8 cellular contexts compared by ENCODE assay signal in the genomic region with DNA sequence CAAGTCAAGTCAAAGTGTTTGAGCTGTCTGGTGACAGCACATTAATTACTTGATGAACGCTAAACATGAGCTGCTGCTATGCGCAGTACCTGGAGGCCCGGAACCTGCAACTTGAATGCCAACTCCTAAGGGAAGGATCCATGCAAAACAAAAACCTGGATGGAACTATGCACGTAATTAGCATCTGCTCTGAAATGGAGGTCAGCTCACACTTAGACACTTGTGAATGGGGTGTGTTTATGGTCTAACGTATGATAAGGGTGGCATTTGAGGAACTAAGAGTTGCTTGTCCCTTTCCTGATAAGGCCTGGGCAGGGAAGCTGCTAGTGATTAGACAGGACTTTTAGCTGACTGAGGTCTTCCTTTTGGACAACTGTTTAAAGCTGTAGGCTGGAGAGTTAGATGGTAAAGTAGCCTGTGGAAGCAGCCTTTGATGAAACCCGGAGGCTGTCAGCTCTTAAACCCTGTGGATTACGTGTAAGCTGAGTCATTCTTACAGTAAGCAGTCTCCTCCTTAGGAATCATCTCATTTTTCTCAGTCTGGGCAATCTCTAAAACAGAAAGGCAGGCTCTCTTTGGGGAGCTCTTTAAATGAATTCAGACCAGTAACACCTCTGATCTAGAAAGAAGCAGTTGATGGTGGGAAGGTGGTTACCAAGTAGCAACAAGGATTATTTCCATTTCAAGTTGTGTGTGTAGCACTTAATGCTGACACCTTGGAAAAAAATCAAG. TPM values are rescaled to one million over a fixed set of nuclear protein-coding genes. Genes with fewer than 3 reads are reported as not detected.
A peak's percentile ranks its signal among the peaks of the same experiment; 100 is the strongest.
DNase-seq lines count a peak whose midpoint lies in the region; ATAC-seq, FAIRE-seq and TF ChIP-seq lines count a peak whose summit lies in the region.
"Had no signal": no experiment of that assay in that cellular context is flagged by ENCODE, and none has a peak within 500 bp of the region (broad histone marks: within the 10 kb centered on the region; RNA-seq: fewer than 3 reads in every experiment).

No MANE protein-coding gene starts in this region.

- no peak overlapping the region; the same call in 1 of the 2 replicates for H3K4me3 Mint-ChIP-seq in HFFc6

- no peak for FAIRE-seq in small intestine (lab: Jason Lieb, UNC)

- TF ChIP-seq CTCF in HFFc6 (IDR thresholded peaks at IDR 0.05): no peak
- no peak for TF ChIP-seq CTCF in foreskin fibroblast (IDR thresholded peaks at IDR 0.05; ENCODE audit: low read depth, low read length)

- 11 to 35% (median 27%) methylated on average over 7 of the region's 7 CpGs for WGBS in small intestine, 3 donors

- no peaks in the 10 kb centered on the region for H3K9me3 ChIP-seq in small intestine (ENCODE audit: control insufficient read depth, low read depth)

- ATAC-seq in SK-N-SH treated with all-trans-retinoic acid at 6 μM for 48 hours (peak; percentile 96), GM19455 (IDR thresholded peaks at IDR 0.05; ENCODE audit: unreplicated experiment) (no peak), HG03571 (IDR thresholded peaks at IDR 0.05; ENCODE audit: unreplicated experiment) (no peak), HG03521 (IDR thresholded peaks at IDR 0.05; ENCODE audit: unreplicated experiment) (no peak)

- H3K4me3 ChIP-seq in foreskin fibroblast (ENCODE audit: low read depth in 1 of 2, low read length in 2 of 2) (no peak overlapping the region), small intestine (ENCODE audit: low read depth in 1 of 2, low read length in 2 of 2) (no peak overlapping the region)

- H3K36me3 Mint-ChIP-seq in HFFc6 (ENCODE audit: low read depth): no peaks in the 10 kb centered on the region

- H3K4me1 Mint-ChIP-seq in HFFc6 (ENCODE audit: low read depth): peaks cover 40% of the 10 kb centered on the region

- DNase-seq in HFFc6 (peak; percentile 83), foreskin fibroblast (peak; percentile 48 to 84), small intestine (peak; percentile 92)
- DNase-seq: SW 1271 had no signal

- H3K9me3 Mint-ChIP-seq in HFFc6: no peaks in the 10 kb centered on the region

- H3K27me3 Mint-ChIP-seq in HFFc6 (ENCODE audit: insufficient read depth): peaks cover 5% of the 10 kb centered on the region

- H3K4me1 ChIP-seq in small intestine (ENCODE audit: control insufficient read depth in 2 of 2, insufficient read depth in 1 of 2, low read depth in 1 of 2, low read length in 1 of 2): peaks cover 7 to 8% of the 10 kb centered on the region in 2 donors

- no peaks in the 10 kb centered on the region for H3K27me3 ChIP-seq in small intestine (ENCODE audit: control insufficient read depth in 2 of 2, insufficient read depth in 2 of 2, low read length in 2 of 2)

- H3K36me3 ChIP-seq in small intestine (ENCODE audit: control insufficient read depth in 2 of 2, insufficient read depth in 2 of 2, low read length in 2 of 2): no peaks in the 10 kb centered on the region

- H3K27ac Mint-ChIP-seq in HFFc6: peak overlapping the region; percentile 70

- H3K27ac ChIP-seq in small intestine (ENCODE audit: low read depth in 1 of 2, low read length in 1 of 2): peak overlapping the region in 1 of 2 donors; percentile 79

TF ChIP-seq in SK-N-SH treated with all-trans-retinoic acid at 6 μM for 48 hours, 23 proteins besides CTCF, POLR2A, EP300 and RAD21:
- TF ChIP-seq TCF4 (CRISPR knock-in tag; IDR thresholded peaks at IDR 0.05; ENCODE audit: borderline replicate concordance) (no peak), CSDC2 (CRISPR knock-in tag; IDR thresholded peaks at IDR 0.05) (no peak), ISL1 (CRISPR knock-in tag; IDR thresholded peaks at IDR 0.05) (peak; percentile 55), SNAI2 (CRISPR knock-in tag; IDR thresholded peaks at IDR 0.05) (no peak), OSR1 (CRISPR knock-in tag; IDR thresholded peaks at IDR 0.05) (no peak), ZFP3 (CRISPR knock-in tag; IDR thresholded peaks at IDR 0.05) (peak; percentile 49; the same call in 1 of the 2 replicates), ZC3H10 (CRISPR knock-in tag; IDR thresholded peaks at IDR 0.05) (no peak)
- TF ChIP-seq, protein P1, sequence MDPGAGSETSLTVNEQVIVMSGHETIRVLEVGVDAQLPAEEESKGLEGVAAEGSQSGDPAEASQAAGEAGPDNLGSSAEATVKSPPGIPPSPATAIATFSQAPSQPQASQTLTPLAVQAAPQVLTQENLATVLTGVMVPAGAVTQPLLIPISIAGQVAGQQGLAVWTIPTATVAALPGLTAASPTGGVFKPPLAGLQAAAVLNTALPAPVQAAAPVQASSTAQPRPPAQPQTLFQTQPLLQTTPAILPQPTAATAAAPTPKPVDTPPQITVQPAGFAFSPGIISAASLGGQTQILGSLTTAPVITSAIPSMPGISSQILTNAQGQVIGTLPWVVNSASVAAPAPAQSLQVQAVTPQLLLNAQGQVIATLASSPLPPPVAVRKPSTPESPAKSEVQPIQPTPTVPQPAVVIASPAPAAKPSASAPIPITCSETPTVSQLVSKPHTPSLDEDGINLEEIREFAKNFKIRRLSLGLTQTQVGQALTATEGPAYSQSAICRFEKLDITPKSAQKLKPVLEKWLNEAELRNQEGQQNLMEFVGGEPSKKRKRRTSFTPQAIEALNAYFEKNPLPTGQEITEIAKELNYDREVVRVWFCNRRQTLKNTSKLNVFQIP (CRISPR knock-in tag; IDR thresholded peaks at IDR 0.05; ENCODE audit: borderline replicate concordance, low read depth): no peak
- TF ChIP-seq, protein P2, sequence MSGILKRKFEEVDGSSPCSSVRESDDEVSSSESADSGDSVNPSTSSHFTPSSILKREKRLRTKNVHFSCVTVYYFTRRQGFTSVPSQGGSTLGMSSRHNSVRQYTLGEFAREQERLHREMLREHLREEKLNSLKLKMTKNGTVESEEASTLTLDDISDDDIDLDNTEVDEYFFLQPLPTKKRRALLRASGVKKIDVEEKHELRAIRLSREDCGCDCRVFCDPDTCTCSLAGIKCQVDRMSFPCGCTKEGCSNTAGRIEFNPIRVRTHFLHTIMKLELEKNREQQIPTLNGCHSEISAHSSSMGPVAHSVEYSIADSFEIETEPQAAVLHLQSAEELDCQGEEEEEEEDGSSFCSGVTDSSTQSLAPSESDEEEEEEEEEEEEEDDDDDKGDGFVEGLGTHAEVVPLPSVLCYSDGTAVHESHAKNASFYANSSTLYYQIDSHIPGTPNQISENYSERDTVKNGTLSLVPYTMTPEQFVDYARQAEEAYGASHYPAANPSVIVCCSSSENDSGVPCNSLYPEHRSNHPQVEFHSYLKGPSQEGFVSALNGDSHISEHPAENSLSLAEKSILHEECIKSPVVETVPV (CRISPR knock-in tag; IDR thresholded peaks at IDR 0.05): no peak
- TF ChIP-seq, protein P3, sequence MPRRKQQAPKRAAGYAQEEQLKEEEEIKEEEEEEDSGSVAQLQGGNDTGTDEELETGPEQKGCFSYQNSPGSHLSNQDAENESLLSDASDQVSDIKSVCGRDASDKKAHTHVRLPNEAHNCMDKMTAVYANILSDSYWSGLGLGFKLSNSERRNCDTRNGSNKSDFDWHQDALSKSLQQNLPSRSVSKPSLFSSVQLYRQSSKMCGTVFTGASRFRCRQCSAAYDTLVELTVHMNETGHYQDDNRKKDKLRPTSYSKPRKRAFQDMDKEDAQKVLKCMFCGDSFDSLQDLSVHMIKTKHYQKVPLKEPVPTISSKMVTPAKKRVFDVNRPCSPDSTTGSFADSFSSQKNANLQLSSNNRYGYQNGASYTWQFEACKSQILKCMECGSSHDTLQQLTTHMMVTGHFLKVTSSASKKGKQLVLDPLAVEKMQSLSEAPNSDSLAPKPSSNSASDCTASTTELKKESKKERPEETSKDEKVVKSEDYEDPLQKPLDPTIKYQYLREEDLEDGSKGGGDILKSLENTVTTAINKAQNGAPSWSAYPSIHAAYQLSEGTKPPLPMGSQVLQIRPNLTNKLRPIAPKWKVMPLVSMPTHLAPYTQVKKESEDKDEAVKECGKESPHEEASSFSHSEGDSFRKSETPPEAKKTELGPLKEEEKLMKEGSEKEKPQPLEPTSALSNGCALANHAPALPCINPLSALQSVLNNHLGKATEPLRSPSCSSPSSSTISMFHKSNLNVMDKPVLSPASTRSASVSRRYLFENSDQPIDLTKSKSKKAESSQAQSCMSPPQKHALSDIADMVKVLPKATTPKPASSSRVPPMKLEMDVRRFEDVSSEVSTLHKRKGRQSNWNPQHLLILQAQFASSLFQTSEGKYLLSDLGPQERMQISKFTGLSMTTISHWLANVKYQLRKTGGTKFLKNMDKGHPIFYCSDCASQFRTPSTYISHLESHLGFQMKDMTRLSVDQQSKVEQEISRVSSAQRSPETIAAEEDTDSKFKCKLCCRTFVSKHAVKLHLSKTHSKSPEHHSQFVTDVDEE (CRISPR knock-in tag; IDR thresholded peaks at IDR 0.05): no peak

RNA-seq across cellular contexts. Expression of a gene that starts 6.8 kb away (rescaled TPM):
- under 1 TPM; 0.47 to 0.91 (median 0.75) TPM for total RNA-seq in HFFc6 (2021; fragmentation: NEBNext Ultra II Directional; extraction: Animal tissue kit (Norgen Biotek cat#: 25700))
- polyA plus RNA-seq in small intestine: 1 to 10 TPM; 2.2 to 4.6 (median 3.1) TPM
